ENCODE assay signal across 8 cellular contexts in the genomic region with DNA sequence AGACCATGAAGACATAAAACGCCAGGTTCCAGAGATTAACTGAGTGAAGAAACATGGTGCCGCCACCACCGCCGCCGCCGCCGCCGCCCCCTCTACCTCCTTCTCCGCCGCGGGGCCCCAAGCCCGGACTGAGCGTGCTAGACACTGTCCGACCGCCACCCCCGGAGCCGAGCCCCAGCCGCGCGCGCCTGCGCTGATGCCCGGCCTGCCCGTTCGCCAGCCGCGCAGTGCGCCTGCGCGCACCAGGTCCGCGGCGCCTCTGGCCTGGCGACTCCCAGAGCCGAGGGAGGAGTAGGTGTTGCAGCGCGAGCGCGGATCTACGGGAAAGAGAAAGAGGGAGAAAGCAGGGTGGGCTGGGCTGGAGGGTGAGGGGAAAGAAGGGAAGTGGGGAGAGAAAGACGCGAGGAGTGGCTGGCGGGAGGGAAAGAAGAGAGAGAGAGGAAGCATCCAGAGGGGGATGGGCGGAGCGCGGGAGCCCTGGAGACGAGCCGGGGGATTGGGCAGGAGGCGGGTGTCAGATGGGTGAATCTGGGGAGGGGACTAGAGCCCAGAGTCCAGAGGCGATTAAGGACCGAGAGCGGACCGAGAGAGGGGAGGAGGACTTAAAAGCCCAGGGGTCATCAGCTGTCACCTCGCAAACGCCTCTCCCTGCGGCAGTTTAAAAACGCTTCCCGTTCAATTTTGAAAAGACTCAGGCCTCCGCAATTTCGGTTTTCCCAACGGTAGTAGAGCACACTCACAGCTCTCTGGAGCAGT. TPM values are rescaled to one million over a fixed set of nuclear protein-coding genes. Genes with fewer than 3 reads are reported as not detected.
A peak's percentile ranks its signal among the peaks of the same experiment; 100 is the strongest.
DNase-seq lines count a peak whose midpoint lies in the region; ATAC-seq, FAIRE-seq and TF ChIP-seq lines count a peak whose summit lies in the region.

A gene with protein sequence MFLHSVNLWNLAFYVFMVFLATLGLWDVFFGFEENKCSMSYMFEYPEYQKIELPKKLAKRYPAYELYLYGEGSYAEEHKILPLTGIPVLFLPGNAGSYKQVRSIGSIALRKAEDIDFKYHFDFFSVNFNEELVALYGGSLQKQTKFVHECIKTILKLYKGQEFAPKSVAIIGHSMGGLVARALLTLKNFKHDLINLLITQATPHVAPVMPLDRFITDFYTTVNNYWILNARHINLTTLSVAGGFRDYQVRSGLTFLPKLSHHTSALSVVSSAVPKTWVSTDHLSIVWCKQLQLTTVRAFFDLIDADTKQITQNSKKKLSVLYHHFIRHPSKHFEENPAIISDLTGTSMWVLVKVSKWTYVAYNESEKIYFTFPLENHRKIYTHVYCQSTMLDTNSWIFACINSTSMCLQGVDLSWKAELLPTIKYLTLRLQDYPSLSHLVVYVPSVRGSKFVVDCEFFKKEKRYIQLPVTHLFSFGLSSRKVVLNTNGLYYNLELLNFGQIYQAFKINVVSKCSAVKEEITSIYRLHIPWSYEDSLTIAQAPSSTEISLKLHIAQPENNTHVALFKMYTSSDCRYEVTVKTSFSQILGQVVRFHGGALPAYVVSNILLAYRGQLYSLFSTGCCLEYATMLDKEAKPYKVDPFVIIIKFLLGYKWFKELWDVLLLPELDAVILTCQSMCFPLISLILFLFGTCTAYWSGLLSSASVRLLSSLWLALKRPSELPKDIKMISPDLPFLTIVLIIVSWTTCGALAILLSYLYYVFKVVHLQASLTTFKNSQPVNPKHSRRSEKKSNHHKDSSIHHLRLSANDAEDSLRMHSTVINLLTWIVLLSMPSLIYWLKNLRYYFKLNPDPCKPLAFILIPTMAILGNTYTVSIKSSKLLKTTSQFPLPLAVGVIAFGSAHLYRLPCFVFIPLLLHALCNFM (minus strand): TSS at position 146 of the 756 bp plus-strand sequence. CDS start 91 bp downstream, at position 55.

- H3K27ac ChIP-seq in keratinocyte (ENCODE audit: control insufficient read depth, insufficient read depth, low read length), result peak within 1 kb of the TSS; percentile 95

- peaks cover 45% of the 10 kb centered on the region for H3K79me2 ChIP-seq in keratinocyte (ENCODE audit: control insufficient read depth, insufficient read depth, low read length)

- H3K9me1 ChIP-seq in keratinocyte (ENCODE audit: control insufficient read depth, extremely low read depth, insufficient read depth, low read length), result no peaks in the 10 kb centered on the region

- dilution Hi-C loops in keratinocyte (cut with MboI; ENCODE audit: extremely low pct_ligation_motif_present, low sequenced_read_pairs), result no loop called here

- no peak for FAIRE-seq in keratinocyte (lab: Jason Lieb, UNC)

- H3K9ac ChIP-seq in keratinocyte (ENCODE audit: control insufficient read depth, extremely low read depth, insufficient read depth, low read length), result peak within 1 kb of the TSS; percentile 97

- H3K4me2 ChIP-seq in keratinocyte (ENCODE audit: control insufficient read depth, extremely low read depth, insufficient read depth, low read depth, low read length), result peak within 1 kb of the TSS; percentile 96

- ATAC-seq in GM19025 (IDR thresholded peaks at IDR 0.05; ENCODE audit: low read depth, unreplicated experiment) (peak; percentile 92), HG03280 (IDR thresholded peaks at IDR 0.05; ENCODE audit: unreplicated experiment) (peak; percentile 93)

- DNase-seq in AG09319 (ENCODE audit: extremely low read depth, low read depth) (peak; percentile 78), NCI-H345 (lab: John Stamatoyannopoulos, UW) (peak; percentile 93), cerebellar cortex (ENCODE audit: low spot score) (peak; percentile 85), keratinocyte (ENCODE audit: low read depth, low spot score) (no peak)
- DNase-seq in activated CD4-positive, CD25-positive, alpha-beta regulatory T cell treated with anti-CD3 and anti-CD28 coated beads, Interleukin-2, amount 50 U/mL, for 16 hours (ENCODE audit: low read depth, low spot score), result peak; percentile 66
- peak; percentile 66 to 77 for DNase-seq in stimulated activated CD4-positive, alpha-beta T cell treated with anti-CD3 and anti-CD28 coated beads, Interleukin-15, amount 100 ng/mL, for 1 hour (ENCODE audit: low read depth in 1 of 2, low spot score in 1 of 2)

- H3K4me3 ChIP-seq in keratinocyte (ENCODE audit: control insufficient read depth in 2 of 3, extremely low read depth in 1 of 3, insufficient read depth in 2 of 3, low read depth in 1 of 3, low read length in 3 of 3), result peak within 1 kb of the TSS; percentile 59 to 94 (median 90)

- H4K20me1 ChIP-seq in keratinocyte (ENCODE audit: control insufficient read depth, extremely low read depth, insufficient read depth, low read length), result no peaks in the 10 kb centered on the region

- no peaks in the 10 kb centered on the region for H3K9me3 ChIP-seq in keratinocyte (ENCODE audit: control insufficient read depth, low read depth, low read length)

- H3K27me3 ChIP-seq in keratinocyte (ENCODE audit: control insufficient read depth, extremely low read depth, insufficient read depth, low read length), result no peaks in the 10 kb centered on the region

- H3K36me3 ChIP-seq in keratinocyte (ENCODE audit: control insufficient read depth in 2 of 2, extremely low read depth in 1 of 2, insufficient read depth in 2 of 2, low read length in 2 of 2), result no peaks in the 10 kb centered on the region

- H2AFZ ChIP-seq in keratinocyte (ENCODE audit: control insufficient read depth, low read length), result peak within 1 kb of the TSS; percentile 85

- TF ChIP-seq CTCF in AG09319 (IDR thresholded peaks at IDR 0.05; ENCODE audit: low read depth, low read length) (no peak), keratinocyte (optimal IDR thresholded peaks at IDR 0.05 in 1 of 3, IDR thresholded peaks at IDR 0.05 in 1 of 3, conservative IDR thresholded peaks at IDR 0.05 in 1 of 3; ENCODE audit: extremely low read depth in 1 of 3, insufficient read depth in 2 of 3, low read length in 3 of 3) (no peak)

- H3K4me1 ChIP-seq in keratinocyte (ENCODE audit: control insufficient read depth, extremely low read depth, insufficient read depth, low read length), result peaks cover 14% of the 10 kb centered on the region

RNA-seq across cellular contexts. Expression of the gene that starts here (rescaled TPM):
- 4.4 to 7.1 TPM (median 5.6 TPM) in 3 replicates for polyA plus RNA-seq in keratinocyte
- 3.5 TPM for polyA plus RNA-seq in keratinocyte (2011; ENCODE audit: low read depth)
- polyA plus RNA-seq in keratinocyte (2011; cell fraction: cytosol; rRNA removed), result 1.2 and 3.0 TPM in 2 replicates
- 13.1 and 15.2 TPM in 2 replicates for polyA plus RNA-seq in keratinocyte (2011; cell fraction: nucleus; rRNA removed)
- 2.7 and 3.7 TPM in 2 replicates for polyA plus RNA-seq in keratinocyte (2012; ENCODE audit: low replicate concordance)
- polyA minus RNA-seq in keratinocyte, result 2.4 to 21.0 TPM (median 14.9 TPM) in 3 replicates
- polyA minus RNA-seq in keratinocyte (2011; cell fraction: cytosol; rRNA and poly(A)+ RNA removed), result 6.7 TPM
- 22.7 and 55.8 TPM in 2 replicates for polyA minus RNA-seq in keratinocyte (2011; cell fraction: nucleus; rRNA and poly(A)+ RNA removed)
